Comparison of ENCODE assay signal across 8 cellular contexts in genomic region chr4:38160487-38161207, GRCh38.
A peak's percentile ranks its signal among the peaks of the same experiment; 100 is the strongest.
DNase-seq lines count a peak whose midpoint lies in the region; ATAC-seq and TF ChIP-seq lines count a peak whose summit lies in the region.

No MANE protein-coding gene starts in this region.

- H3K27me3 Mint-ChIP-seq in CD4-positive, alpha-beta memory T cell = no peaks in the 10 kb centered on the region

- peak overlapping the region in 3 of 8 donors; percentile 1 to 22 (median 14) for H3K4me3 Mint-ChIP-seq in CD4-positive, alpha-beta memory T cell

- peaks cover 31% of the 10 kb centered on the region for H3K4me1 ChIP-seq in CD4-positive, alpha-beta memory T cell (ENCODE audit: insufficient read depth, low read length)
- peaks cover 0 to 21% of the 10 kb centered on the region in 2 donors for H3K4me1 ChIP-seq in right atrium auricular region

- no peak for TF ChIP-seq CTCF in right atrium auricular region (IDR thresholded peaks at IDR 0.05)

- POLR2A ChIA-PET in CD4-positive, alpha-beta memory T cell (lab: Charles Lee; ENCODE audit: partially characterized antibody) = interaction anchor here (1.0 to 1.9 kb wide), 8 partner anchors 8 to 644 kb away, joined by 3 to 10 read pairs (median 5); partner anchors contain the start of gene TLR1

- peak overlapping the region; percentile 44 for H3K27ac ChIP-seq in CD4-positive, alpha-beta memory T cell (ENCODE audit: low read depth, low read length)
- H3K27ac ChIP-seq in right atrium auricular region = peak overlapping the region in 1 of 2 donors; percentile 30

- CTCF ChIA-PET in CD4-positive, alpha-beta memory T cell (lab: Charles Lee; ENCODE audit: partially characterized antibody) = interaction anchor here (1.0 to 1.8 kb wide), 9 partner anchors 9 to 567 kb away, joined by 3 to 15 read pairs (median 3); no protein-coding TSS in a partner anchor

- no peaks in the 10 kb centered on the region for H3K9me3 ChIP-seq in CD4-positive, alpha-beta memory T cell (ENCODE audit: control insufficient read depth in 1 of 2, low read length in 2 of 2)
- H3K9me3 ChIP-seq in right atrium auricular region = no peaks in the 10 kb centered on the region

- H3K27ac Mint-ChIP-seq in CD4-positive, alpha-beta memory T cell = peak overlapping the region; percentile 71 to 98 (median 91)
- peak overlapping the region; percentile 35 to 96 for H3K27ac Mint-ChIP-seq in activated naive CD4-positive, alpha-beta T cell treated with anti-CD3 and anti-CD28 coated beads, Interleukin-2, amount 50 U/mL, for 72 hours

- intact Hi-C loops in CD4-positive, alpha-beta memory T cell (cut with micrococcal nuclease) = loop anchor here (1.0 kb wide), 2 partner anchors 17 to 29 kb away; no protein-coding TSS in a partner anchor

- no peak overlapping the region for H3K4me3 ChIP-seq in CD4-positive, alpha-beta memory T cell (ENCODE audit: low read length in 2 of 2)
- H3K4me3 ChIP-seq in right atrium auricular region = no peak overlapping the region

- peaks cover 0 to 9% (median 4%) of the 10 kb centered on the region in 8 donors for H3K9me3 Mint-ChIP-seq in CD4-positive, alpha-beta memory T cell
- peaks cover 17 to 35% of the 10 kb centered on the region in 2 donors for H3K9me3 Mint-ChIP-seq in activated naive CD4-positive, alpha-beta T cell treated with anti-CD3 and anti-CD28 coated beads, Interleukin-2, amount 50 U/mL, for 72 hours

- peaks cover 0 to 4% of the 10 kb centered on the region in 2 donors for H3K36me3 Mint-ChIP-seq in CD4-positive, alpha-beta memory T cell
- peaks cover 12 to 40% of the 10 kb centered on the region in 2 donors for H3K36me3 Mint-ChIP-seq in activated naive CD4-positive, alpha-beta T cell treated with anti-CD3 and anti-CD28 coated beads, Interleukin-2, amount 50 U/mL, for 72 hours

- DNase-seq in CD4-positive, alpha-beta memory T cell = peak; percentile 66 to 85 (median 81)
- DNase-seq in NOMO-1 treated with dmso at 0.1 percent for 144 hours (lab: John Stamatoyannopoulos, UW; ENCODE audit: unreplicated experiment) (peak; percentile 76), right atrium auricular region (ENCODE audit: low spot score) (peak; percentile 72), NCI-H187 (lab: John Stamatoyannopoulos, UW) (no peak)
- DNase-seq in activated naive CD4-positive, alpha-beta T cell treated with anti-CD3 and anti-CD28 coated beads, Interleukin-2, amount 50 U/mL, for 72 hours (ENCODE audit: low spot score in 2 of 2) = peak in 1 of 2 donors; percentile 57
- peak; percentile 68 for DNase-seq in stimulated activated CD4-positive, alpha-beta T cell treated with anti-CD3 and anti-CD28 coated beads, Interleukin-1b, Interleukin-23, amount 100 ng/mL, for 48 hours

- ATAC-seq in GM19438 (IDR thresholded peaks at IDR 0.05; ENCODE audit: low read depth, unreplicated experiment) (peak; percentile 88), HG03439 (IDR thresholded peaks at IDR 0.05; ENCODE audit: unreplicated experiment) (peak; percentile 87)
- peak; percentile 81 to 83 for ATAC-seq in activated naive CD4-positive, alpha-beta T cell treated with anti-CD3 and anti-CD28 coated beads, Interleukin-2, amount 50 U/mL, for 72 hours

- peaks cover 11 to 48% (median 36%) of the 10 kb centered on the region in 4 donors for H3K4me1 Mint-ChIP-seq in CD4-positive, alpha-beta memory T cell

- no peaks in the 10 kb centered on the region for H3K27me3 ChIP-seq in CD4-positive, alpha-beta memory T cell (ENCODE audit: insufficient read depth, low read length)
- H3K27me3 ChIP-seq in right atrium auricular region = no peaks in the 10 kb centered on the region

- no peaks in the 10 kb centered on the region for H3K36me3 ChIP-seq in CD4-positive, alpha-beta memory T cell (ENCODE audit: insufficient read depth, low read length)
- no peaks in the 10 kb centered on the region for H3K36me3 ChIP-seq in right atrium auricular region

Comparison
In these comparisons a context has a peak if more than half of its experiments do, and no peak if none do; other contexts are left out.
1. DNase-seq: peak in CD4-positive, alpha-beta memory T cell (5 of 5), NOMO-1 treated with dmso at 0.1 percent for 144 hours (single experiment), right atrium auricular region (single experiment) and stimulated activated CD4-positive, alpha-beta T cell treated with anti-CD3 and anti-CD28 coated beads, Interleukin-1b, Interleukin-23, amount 100 ng/mL, for 48 hours (single experiment); none in NCI-H187 (0 of 2).
2. Peak in every context shown above with its lines, with median percentiles within 50 percentile points of each other: ATAC-seq.